ENCODE assay signal across 8 cellular contexts in genomic region chr18:48868468-48869466, GRCh38.
DNase-seq lines count a peak whose midpoint lies in the region; ATAC-seq, FAIRE-seq and TF ChIP-seq lines count a peak whose summit lies in the region.

No MANE protein-coding gene starts in this region.

- CTCF ChIA-PET in CD4-positive, alpha-beta T cell (lab: Charles Lee): no interaction called here

- H3K9me3 ChIP-seq in CD4-positive, alpha-beta T cell (ENCODE audit: control insufficient read depth, low read length): no peaks in the 10 kb centered on the region

- peaks cover 2% of the 10 kb centered on the region for H3K9me3 Mint-ChIP-seq in CD4-positive, alpha-beta T cell
- H3K9me3 Mint-ChIP-seq in stimulated activated naive CD8-positive, alpha-beta T cell treated with anti-CD3 and anti-CD28 coated beads, Interleukin-15, amount 100 ng/mL, for 72 hours: peaks cover 0 to 7% of the 10 kb centered on the region in 2 donors

- H3K27me3 ChIP-seq in CD4-positive, alpha-beta T cell (ENCODE audit: control insufficient read depth, insufficient read depth, low read length): no peaks in the 10 kb centered on the region

- TF ChIP-seq CTCF in CD4-positive, alpha-beta T cell (IDR thresholded peaks at IDR 0.05): no peak

- intact Hi-C loops in CD4-positive, alpha-beta T cell (cut with DNase I, micrococcal nuclease): no loop called here
- intact Hi-C loops in Right ventricle myocardium inferior (cut with DNase I): no loop called here

- peak overlapping the region; percentile 36 for H3K27ac Mint-ChIP-seq in CD4-positive, alpha-beta T cell
- peak overlapping the region in 1 of 2 donors; percentile 72 for H3K27ac Mint-ChIP-seq in stimulated activated naive CD8-positive, alpha-beta T cell treated with anti-CD3 and anti-CD28 coated beads, Interleukin-15, amount 100 ng/mL, for 72 hours

- peak; percentile 96 for FAIRE-seq in GM19239 (lab: Jason Lieb, UNC)

- no peak overlapping the region for H3K27ac ChIP-seq in CD4-positive, alpha-beta T cell (ENCODE audit: low read depth, low read length)

- peak overlapping the region; percentile 6 for H3K4me3 Mint-ChIP-seq in CD4-positive, alpha-beta T cell
- peak overlapping the region; percentile 33 to 43 for H3K4me3 Mint-ChIP-seq in stimulated activated naive CD8-positive, alpha-beta T cell treated with anti-CD3 and anti-CD28 coated beads, Interleukin-15, amount 100 ng/mL, for 72 hours

- H3K4me1 Mint-ChIP-seq in CD4-positive, alpha-beta T cell (ENCODE audit: low read depth): peaks cover 16% of the 10 kb centered on the region
- peaks cover 54% of the 10 kb centered on the region for H3K4me1 Mint-ChIP-seq in stimulated activated naive CD8-positive, alpha-beta T cell treated with anti-CD3 and anti-CD28 coated beads, Interleukin-15, amount 100 ng/mL, for 72 hours

- H3K27me3 Mint-ChIP-seq in CD4-positive, alpha-beta T cell: no peaks in the 10 kb centered on the region
- no peaks in the 10 kb centered on the region for H3K27me3 Mint-ChIP-seq in stimulated activated naive CD8-positive, alpha-beta T cell treated with anti-CD3 and anti-CD28 coated beads, Interleukin-15, amount 100 ng/mL, for 72 hours

- DNase-seq in CD4-positive, alpha-beta T cell: peak in 2 of 10 experiments; percentile 9
- peak; percentile 86 for DNase-seq in GM19239 (ENCODE audit: insufficient read length, low spot score)
- DNase-seq in activated CD4-positive, CD25-positive, alpha-beta regulatory T cell treated with anti-CD3 and anti-CD28 coated beads, Interleukin-2, amount 50 U/mL, for 16 hours (ENCODE audit: low read depth, low spot score): peak; percentile 37
- peak; percentile 36 for DNase-seq in kidney glomerular epithelial cell (lab: John Stamatoyannopoulos, UW)
- peak; percentile 53 to 72 for DNase-seq in stimulated activated naive CD8-positive, alpha-beta T cell treated with anti-CD3 and anti-CD28 coated beads, Interleukin-15, amount 100 ng/mL, for 72 hours
- no peak for DNase-seq in NCI-H2081 (lab: John Stamatoyannopoulos, UW)
- no peak for DNase-seq in Right ventricle myocardium inferior (ENCODE audit: missing footprints)

- POLR2A ChIA-PET in CD4-positive, alpha-beta T cell (lab: Charles Lee): no interaction called here

- peak; percentile 53 for ATAC-seq in CD4-positive, alpha-beta T cell (ENCODE audit: poor library complexity)
- ATAC-seq in HG03139 (IDR thresholded peaks at IDR 0.05; ENCODE audit: unreplicated experiment) (peak; percentile 75), Right ventricle myocardium inferior (no peak)
- peak; percentile 89 for ATAC-seq in stimulated activated naive CD8-positive, alpha-beta T cell treated with anti-CD3 and anti-CD28 coated beads, Interleukin-15, amount 100 ng/mL, for 72 hours

- H3K36me3 Mint-ChIP-seq in CD4-positive, alpha-beta T cell (ENCODE audit: low read depth): no peaks in the 10 kb centered on the region

Comparison
In these comparisons a context has a peak if more than half of its experiments do, and no peak if none do; other contexts are left out.
1. DNase-seq: peak in GM19239 (single experiment), activated CD4-positive, CD25-positive, alpha-beta regulatory T cell treated with anti-CD3 and anti-CD28 coated beads, Interleukin-2, amount 50 U/mL, for 16 hours (single experiment), kidney glomerular epithelial cell (single experiment) and stimulated activated naive CD8-positive, alpha-beta T cell treated with anti-CD3 and anti-CD28 coated beads, Interleukin-15, amount 100 ng/mL, for 72 hours (2 of 2); none in NCI-H2081 (0 of 2) and Right ventricle myocardium inferior (single experiment).